8 cellular contexts compared by ENCODE assay signal in genomic region chr11:6667733-6668374, GRCh38. TPM values are rescaled to one million over a fixed set of nuclear protein-coding genes. Genes with fewer than 3 reads are reported as not detected.
DNase-seq lines count a peak whose midpoint lies in the region; ATAC-seq and TF ChIP-seq lines count a peak whose summit lies in the region.

No MANE protein-coding gene starts in this region.

- no peaks in the 10 kb centered on the region for H3K36me3 ChIP-seq in KOPT-K1 (ENCODE audit: insufficient read depth, low read length)
- H3K36me3 ChIP-seq in heart left ventricle = no peaks in the 10 kb centered on the region

- peak; percentile 40 for DNase-seq in AG10803 (ENCODE audit: low read depth)
- peak; percentile 52 for DNase-seq in activated T-cell treated with anti-CD3 and anti-CD28 coated beads, Interleukin-2, amount 50 U/mL, for 24 hours
- DNase-seq in heart left ventricle = no peak
- peak; percentile 41 to 75 for DNase-seq in stimulated activated naive CD8-positive, alpha-beta T cell treated with anti-CD3 and anti-CD28 coated beads, Interleukin-15, amount 100 ng/mL, for 72 hours
- no peak for DNase-seq in DMS114 treated with DMSO at 0.1 percent for 48 hours (lab: John Stamatoyannopoulos, UW; ENCODE audit: unreplicated experiment)
- DNase-seq in NCI-H524 treated with DMSO at 0.1 percent for 48 hours (lab: John Stamatoyannopoulos, UW) = no peak

- H3K27me3 ChIP-seq in heart left ventricle = no peaks in the 10 kb centered on the region

- ATAC-seq in GM18502 (IDR thresholded peaks at IDR 0.05; ENCODE audit: poor library complexity, unreplicated experiment) = peak; percentile 60
- ATAC-seq in heart left ventricle = peak in 3 of 4 donors; percentile 11 to 55 (median 44)
- ATAC-seq in stimulated activated naive CD8-positive, alpha-beta T cell treated with anti-CD3 and anti-CD28 coated beads, Interleukin-15, amount 100 ng/mL, for 72 hours = peak; percentile 93

- H3K4me1 Mint-ChIP-seq in activated T-cell treated with anti-CD3 and anti-CD28 coated beads, Interleukin-2, amount 50 U/mL, for 24 hours (ENCODE audit: low read depth) = peaks cover 65% of the 10 kb centered on the region
- peaks cover 67% of the 10 kb centered on the region for H3K4me1 Mint-ChIP-seq in stimulated activated naive CD8-positive, alpha-beta T cell treated with anti-CD3 and anti-CD28 coated beads, Interleukin-15, amount 100 ng/mL, for 72 hours

- H3K27me3 Mint-ChIP-seq in activated T-cell treated with anti-CD3 and anti-CD28 coated beads, Interleukin-2, amount 50 U/mL, for 24 hours = no peaks in the 10 kb centered on the region
- no peaks in the 10 kb centered on the region for H3K27me3 Mint-ChIP-seq in stimulated activated naive CD8-positive, alpha-beta T cell treated with anti-CD3 and anti-CD28 coated beads, Interleukin-15, amount 100 ng/mL, for 72 hours

- intact Hi-C loops in heart left ventricle (cut with DNase I) = no loop called here

- H3K36me3 Mint-ChIP-seq in activated T-cell treated with anti-CD3 and anti-CD28 coated beads, Interleukin-2, amount 50 U/mL, for 24 hours (ENCODE audit: low read depth) = no peaks in the 10 kb centered on the region

- no peaks in the 10 kb centered on the region for H3K9me3 Mint-ChIP-seq in activated T-cell treated with anti-CD3 and anti-CD28 coated beads, Interleukin-2, amount 50 U/mL, for 24 hours
- peaks cover 18 to 21% of the 10 kb centered on the region in 2 donors for H3K9me3 Mint-ChIP-seq in stimulated activated naive CD8-positive, alpha-beta T cell treated with anti-CD3 and anti-CD28 coated beads, Interleukin-15, amount 100 ng/mL, for 72 hours

- no peak overlapping the region for H3K4me3 ChIP-seq in AG10803 (ENCODE audit: low read length)
- H3K4me3 ChIP-seq in heart left ventricle = no peak overlapping the region

- H3K9me3 ChIP-seq in KOPT-K1 (ENCODE audit: insufficient read depth, low read length, poor library complexity, severe bottlenecking) (no peaks in the 10 kb centered on the region), heart left ventricle (no peaks in the 10 kb centered on the region)

- H3K27ac Mint-ChIP-seq in activated T-cell treated with anti-CD3 and anti-CD28 coated beads, Interleukin-2, amount 50 U/mL, for 24 hours = peak overlapping the region; percentile 80
- peak overlapping the region in 1 of 2 donors; percentile 10 for H3K27ac Mint-ChIP-seq in stimulated activated naive CD8-positive, alpha-beta T cell treated with anti-CD3 and anti-CD28 coated beads, Interleukin-15, amount 100 ng/mL, for 72 hours

- TF ChIP-seq POLR2A in heart left ventricle (IDR thresholded peaks at IDR 0.05) = no peak

- H3K4me3 Mint-ChIP-seq in activated T-cell treated with anti-CD3 and anti-CD28 coated beads, Interleukin-2, amount 50 U/mL, for 24 hours = no peak overlapping the region
- H3K4me3 Mint-ChIP-seq in stimulated activated naive CD8-positive, alpha-beta T cell treated with anti-CD3 and anti-CD28 coated beads, Interleukin-15, amount 100 ng/mL, for 72 hours = peak overlapping the region; percentile 0 to 15

- peaks cover 0 to 20% (median 1%) of the 10 kb centered on the region in 12 donors for H3K4me1 ChIP-seq in heart left ventricle

- WGBS in heart left ventricle, 4 donors = 70 to 88% (median 79%) methylated on average over 3 of the region's 3 CpGs

- peak; percentile 63 for TF ChIP-seq CTCF in AG10803 (conservative IDR thresholded peaks at IDR 0.05; ENCODE audit: low read length)
- peak; percentile 41 to 59 (median 52) for TF ChIP-seq CTCF in heart left ventricle (IDR thresholded peaks at IDR 0.05)

- H3K27ac ChIP-seq in KOPT-K1 (ENCODE audit: low read depth, low read length, poor library complexity, severe bottlenecking) (peak overlapping the region; percentile 8), heart left ventricle (no peak overlapping the region)

RNA-seq across cellular contexts. Expression of gene DCHS1, which starts 12.2 kb away (rescaled TPM):
- 10 to 100 TPM in 6 of 9 donors, 1 to 10 TPM in 3; 5.5 to 19.6 (median 11.4) TPM for total RNA-seq in heart left ventricle
- polyA plus RNA-seq in heart left ventricle = 1 to 10 TPM; 3.6 to 6.6 TPM

RNA-seq across cellular contexts. Expression of gene MRPL17, which starts 15.3 kb away (rescaled TPM):
- total RNA-seq in heart left ventricle = 10 to 100 TPM; 31.0 to 58.0 (median 47.7) TPM
- 10 to 100 TPM; 56.8 to 70.9 TPM for polyA plus RNA-seq in heart left ventricle

RNA-seq across cellular contexts. Expression of gene TPP1, which starts 48.6 kb away (rescaled TPM):
- total RNA-seq in heart left ventricle = 100 to 1,000 TPM in 2 of 9 donors, 10 to 100 TPM in 7; 48.7 to 169 (median 81.2) TPM
- polyA plus RNA-seq in heart left ventricle = 10 to 100 TPM; 38.5 to 39.5 TPM

RNA-seq across cellular contexts. Expression of gene TAF10, which starts 55.8 kb away (rescaled TPM):
- 100 to 1,000 TPM in 4 of 9 donors, 10 to 100 TPM in 5; 42.3 to 153 (median 99.0) TPM for total RNA-seq in heart left ventricle
- polyA plus RNA-seq in heart left ventricle = 100 to 1,000 TPM in 1 of 2 donors, 10 to 100 TPM in 1; 50.8 to 155 TPM

Comparison
In these comparisons a context has a peak if more than half of its experiments do, and no peak if none do; other contexts are left out.
1. DNase-seq: peak in AG10803 (single experiment), activated T-cell treated with anti-CD3 and anti-CD28 coated beads, Interleukin-2, amount 50 U/mL, for 24 hours (single experiment) and stimulated activated naive CD8-positive, alpha-beta T cell treated with anti-CD3 and anti-CD28 coated beads, Interleukin-15, amount 100 ng/mL, for 72 hours (2 of 2); none in heart left ventricle (0 of 5), DMS114 treated with DMSO at 0.1 percent for 48 hours (single experiment) and NCI-H524 treated with DMSO at 0.1 percent for 48 hours (single experiment).
2. Peak in every context shown above with its lines, with median percentiles within 50 percentile points of each other: ATAC-seq.